In the genomic region with DNA sequence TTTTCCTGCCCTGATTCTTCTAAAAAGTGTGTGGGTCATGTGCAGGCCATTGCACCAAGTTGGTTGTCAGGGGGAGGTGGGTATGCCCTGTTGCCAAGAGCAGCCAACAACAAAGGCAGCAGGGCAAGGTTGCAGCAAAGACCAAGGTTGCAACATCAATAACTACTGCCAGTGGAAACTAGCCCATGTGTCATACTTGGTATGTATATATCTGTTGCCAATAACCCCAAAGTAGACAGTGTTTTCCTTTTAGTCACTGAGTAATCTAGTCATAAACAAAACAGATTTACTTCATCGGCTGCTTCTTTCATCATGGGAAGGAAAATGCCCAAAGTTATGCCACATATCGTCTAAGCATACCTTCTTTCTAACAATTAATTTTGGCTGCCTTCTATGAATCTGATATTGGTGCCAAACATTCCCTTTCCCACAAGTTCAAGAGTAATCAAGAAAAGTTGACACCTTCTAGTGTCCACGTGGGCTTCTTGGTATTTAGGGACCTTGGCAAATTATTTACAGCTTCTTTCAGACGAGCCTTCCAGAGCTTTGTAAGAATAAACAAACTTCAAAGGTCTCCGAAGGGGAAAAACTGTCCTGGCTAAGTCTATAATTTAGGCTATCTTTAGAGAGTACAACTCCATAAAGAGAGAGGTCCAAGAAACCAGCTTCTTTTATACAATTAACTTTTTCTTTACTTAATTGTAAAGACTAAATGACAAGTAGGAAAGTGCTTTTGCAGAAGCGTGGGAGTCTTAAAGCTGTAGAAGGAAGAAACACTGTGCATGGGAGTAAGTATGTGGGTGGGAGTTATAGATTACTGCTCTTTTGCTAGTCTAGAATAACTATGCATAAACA, we compare ENCODE assay signal across 8 cellular contexts. TPM values are rescaled to one million over a fixed set of nuclear protein-coding genes. Genes with fewer than 3 reads are reported as not detected.
DNase-seq lines count a peak whose midpoint lies in the region; ATAC-seq and TF ChIP-seq lines count a peak whose summit lies in the region.

No MANE protein-coding gene starts in this region.

- 7 to 9% methylated on average over 6 of the region's 6 CpGs for WGBS in aorta, 2 donors

- H3K9me3 ChIP-seq in aorta (ENCODE audit: control insufficient read depth, low read length): no peaks in the 10 kb centered on the region

- H3K27ac Mint-ChIP-seq in naive B cell: peak overlapping the region in 5 of 6 donors; percentile 4 to 65 (median 25)

- no peak for TF ChIP-seq CTCF in GM12865 (IDR thresholded peaks at IDR 0.05; ENCODE audit: insufficient read depth, low read depth, low read length, missing control alignments)

- intact Hi-C loops in aorta (cut with DNase I): loop anchor here in 1 of 2 donors (5.0 kb wide), 2 partner anchors 36 to 101 kb away; no protein-coding TSS in a partner anchor

- peak overlapping the region; percentile 2 to 79 (median 62) for H3K4me3 Mint-ChIP-seq in naive B cell

- H3K27ac ChIP-seq in aorta (ENCODE audit: low read depth in 1 of 2, low read length in 2 of 2): peak overlapping the region; percentile 42 to 72

- peak; percentile 40 for ATAC-seq in HG03378 (IDR thresholded peaks at IDR 0.05; ENCODE audit: unreplicated experiment)
- ATAC-seq in naive B cell (ENCODE audit: low read depth in 2 of 2): peak; percentile 10 to 37
- peak; percentile 90 for ATAC-seq in aorta (ENCODE audit: low FRiP score)
- no peak for ATAC-seq in HG03460 (IDR thresholded peaks at IDR 0.05; ENCODE audit: unreplicated experiment)

- no peaks in the 10 kb centered on the region for H3K27me3 Mint-ChIP-seq in naive B cell

- peaks cover 0 to 7% of the 10 kb centered on the region in 2 donors for H3K36me3 Mint-ChIP-seq in naive B cell

- peaks cover 1 to 3% of the 10 kb centered on the region in 2 donors for H3K4me1 ChIP-seq in aorta (ENCODE audit: control insufficient read depth in 1 of 2, insufficient read depth in 2 of 2, low read length in 2 of 2)

- H3K36me3 ChIP-seq in aorta (ENCODE audit: control insufficient read depth in 1 of 2, insufficient read depth in 2 of 2, low read length in 1 of 2): no peaks in the 10 kb centered on the region

- no peaks in the 10 kb centered on the region for H3K9me3 Mint-ChIP-seq in naive B cell

- H3K4me3 ChIP-seq in GM12865 (ENCODE audit: low read depth, low read length) (no peak overlapping the region), aorta (ENCODE audit: low read length in 2 of 2) (peak overlapping the region in 1 of 2 donors; percentile 24)

- H3K27me3 ChIP-seq in aorta (ENCODE audit: control insufficient read depth in 1 of 2, insufficient read depth in 2 of 2, low read length in 1 of 2): no peaks in the 10 kb centered on the region

- peak; percentile 53 for DNase-seq in GM12865 (ENCODE audit: low read depth)
- DNase-seq in T-helper 9 cell: peak; percentile 53
- DNase-seq in dedifferentiated amniotic fluid mesenchymal stem cell (ENCODE audit: extremely low spot score): peak; percentile 96
- no peak for DNase-seq in naive B cell
- DNase-seq in aorta: peak; percentile 77 to 84
- no peak for DNase-seq in 8988T

- H3K4me1 Mint-ChIP-seq in naive B cell: peaks cover 60 to 83% (median 78%) of the 10 kb centered on the region in 3 donors

RNA-seq across cellular contexts. Expression of gene MBNL1, which starts 10.1 kb away (rescaled TPM):
- polyA plus RNA-seq in naive B cell (ENCODE audit: low read depth in 6 of 6): 100 to 1,000 TPM; 188 to 346 (median 260) TPM
- 100 to 1,000 TPM; 485 to 689 TPM for total RNA-seq in aorta
- polyA plus RNA-seq in aorta: 100 to 1,000 TPM; 141 to 182 TPM

Comparison
In these comparisons a context has a peak if more than half of its experiments do, and no peak if none do; other contexts are left out.
1. DNase-seq: peak in GM12865 (single experiment), T-helper 9 cell (single experiment), dedifferentiated amniotic fluid mesenchymal stem cell (single experiment) and aorta (2 of 2); none in naive B cell (single experiment) and 8988T (single experiment).